In genomic region chr6:87093199-87093598, GRCh38 we compare ENCODE assay signal across 27 cellular contexts. TPM values are rescaled to one million over a fixed set of nuclear protein-coding genes. Genes with fewer than 3 reads are reported as not detected.
"Had no signal": no experiment of that assay in that cellular context is flagged by ENCODE, and none has a peak within 500 bp of the region (broad histone marks: within the 10 kb centered on the region; RNA-seq: fewer than 3 reads in every experiment).

No MANE protein-coding gene starts in this region.

- H3K27me3 ChIP-seq: neural progenitor cell, ovary, right atrium auricular region, thyroid gland, uterus had no signal

- H3K4me1 ChIP-seq: esophagus squamous epithelium, gastroesophageal sphincter, left ventricle myocardium inferior, lower lobe of right lung, neural progenitor cell, right atrium auricular region, suprapubic skin, thyroid gland, uterus had no signal

- H3K4me2 ChIP-seq: neural progenitor cell, smooth muscle cell had no signal

- H3K4me3 ChIP-seq: dorsolateral prefrontal cortex, esophagus squamous epithelium, gastroesophageal sphincter, left ventricle myocardium inferior, lower lobe of right lung, neural progenitor cell, ovary, right atrium auricular region, smooth muscle cell, suprapubic skin, thyroid gland, uterus had no signal

- H3K4me1 Mint-ChIP-seq: immature natural killer cell, memory B cell, mesothelial cell of epicardium, neural progenitor cell had no signal

- H3K9me3 ChIP-seq: esophagus squamous epithelium, gastroesophageal sphincter, left ventricle myocardium inferior, lower lobe of right lung, ovary, right atrium auricular region, suprapubic skin, thyroid gland, uterus had no signal

- H3K9ac ChIP-seq: neural progenitor cell had no signal

- H3K27ac Mint-ChIP-seq: immature natural killer cell; memory B cell; mesothelial cell of epicardium; natural killer cell treated with Interleukin-12 subunit alpha and Interleukin-12 subunit beta and Interleukin-15 and Interleukin-18, amount 100 ng/mL, for 72 hours; neural progenitor cell; type B pancreatic cell had no signal

- H3K27ac ChIP-seq: dorsolateral prefrontal cortex, epithelial cell of prostate, esophagus squamous epithelium, gastroesophageal sphincter, left ventricle myocardium inferior, lower lobe of right lung, neural progenitor cell, ovary, right atrium auricular region, suprapubic skin, thyroid gland, uterus had no signal

- H3K4me3 Mint-ChIP-seq: immature natural killer cell; memory B cell; mesothelial cell of epicardium; natural killer cell treated with Interleukin-12 subunit alpha and Interleukin-12 subunit beta and Interleukin-15 and Interleukin-18, amount 100 ng/mL, for 72 hours; neural progenitor cell; type B pancreatic cell had no signal

- DNase-seq: cortex of kidney; dorsolateral prefrontal cortex; effector CD8-positive, alpha-beta T cell; esophagus squamous epithelium; immature natural killer cell; kidney; left cardiac atrium; left ventricle myocardium inferior; lower lobe of right lung; nucleus accumbens; ovary; stimulated activated CD4-positive, alpha-beta T cell treated with anti-CD3 and anti-CD28 coated beads, Interleukin-2, amount 100 ng/mL, for 48 hours; stimulated activated naive CD8-positive, alpha-beta T cell treated with anti-CD3 and anti-CD28 coated beads, Interleukin-15, Interleukin-2, amounts not matched to agents 100 U/mL and 50 U/mL, for 24 hours; thyroid gland; uterus had no signal

- ATAC-seq: gastroesophageal sphincter; left cardiac atrium; lower lobe of right lung; natural killer cell treated with Interleukin-12 subunit alpha and Interleukin-12 subunit beta and Interleukin-15 and Interleukin-18, amount 100 ng/mL, for 72 hours; stimulated activated naive CD8-positive, alpha-beta T cell treated with anti-CD3 and anti-CD28 coated beads, Interleukin-15, Interleukin-2, amounts not matched to agents 100 U/mL and 50 U/mL, for 24 hours had no signal

- H3K36me3 ChIP-seq: esophagus squamous epithelium, gastroesophageal sphincter, left ventricle myocardium inferior, lower lobe of right lung, neural progenitor cell, ovary, right atrium auricular region, suprapubic skin, thyroid gland, uterus had no signal

- H2AFZ ChIP-seq: neural progenitor cell had no signal

- H3K36me3 Mint-ChIP-seq: immature natural killer cell; memory B cell; mesothelial cell of epicardium; natural killer cell treated with Interleukin-12 subunit alpha and Interleukin-12 subunit beta and Interleukin-15 and Interleukin-18, amount 100 ng/mL, for 72 hours; neural progenitor cell; type B pancreatic cell had no signal

- H3K9me3 Mint-ChIP-seq: immature natural killer cell; memory B cell; mesothelial cell of epicardium; natural killer cell treated with Interleukin-12 subunit alpha and Interleukin-12 subunit beta and Interleukin-15 and Interleukin-18, amount 100 ng/mL, for 72 hours; neural progenitor cell; type B pancreatic cell had no signal

RNA-seq across cellular contexts. Expression of gene CGA, which starts 1.7 kb away (rescaled TPM):
- total RNA-seq: esophagus squamous epithelium; gastroesophageal sphincter; kidney; left ventricle myocardium inferior; lower lobe of right lung; mesothelial cell of epicardium; mucosa of gallbladder; natural killer cell treated with Interleukin-12 subunit alpha and Interleukin-12 subunit beta and Interleukin-15 and Interleukin-18, amount 100 ng/mL, for 72 hours; ovary; posterior vena cava; thyroid gland; uterus had no signal
- polyA plus RNA-seq: immature natural killer cell, ovary had no signal
